In genomic region chr10:132331956-132332749, GRCh38 we compare ENCODE assay signal across 1 cellular context.
TF ChIP-seq lines count a peak whose summit lies in the region.

Gene LRRC27 (plus strand): TSS chr10:132332193. CDS start chr10:132333525, 1,332 bp downstream.

TF ChIP-seq in HepG2, 621 proteins besides CTCF, POLR2A, EP300 and RAD21 (continued from another document and continues in another):
- TF ChIP-seq ZBTB40 (IDR thresholded peaks at IDR 0.05) (no peak), ZBTB40 (CRISPR knock-in tag; IDR thresholded peaks at IDR 0.05) (peak; percentile 37; the same call in 1 of the 2 replicates), SMARCC2 (IDR thresholded peaks at IDR 0.05) (no peak), SATB2 (CRISPR knock-in tag; IDR thresholded peaks at IDR 0.05) (0 out of 2 replicates have a peak, but pooled peaks have one; percentile 24), SMAD3 (CRISPR knock-in tag; IDR thresholded peaks at IDR 0.05) (no peak), PHF5A (CRISPR knock-in tag; IDR thresholded peaks at IDR 0.05; ENCODE audit: low read depth, unreplicated experiment) (peak; percentile 83), ZFYVE20 (CRISPR knock-in tag; IDR thresholded peaks at IDR 0.05; ENCODE audit: borderline replicate concordance, low read depth) (peak; percentile 85; the same call in 1 of the 2 replicates), HNF1B (CRISPR knock-in tag; IDR thresholded peaks at IDR 0.05) (no peak), ZNF644 (CRISPR knock-in tag; IDR thresholded peaks at IDR 0.05; ENCODE audit: low read depth) (no peak), GABPA (IDR thresholded peaks at IDR 0.05; ENCODE audit: low read depth, low read length) (no peak), GABPA (CRISPR knock-in tag; IDR thresholded peaks at IDR 0.05; ENCODE audit: low read depth) (no peak), NRL (CRISPR knock-in tag; IDR thresholded peaks at IDR 0.05; ENCODE audit: borderline replicate concordance) (peak; percentile 76; the same call in 1 of the 2 replicates), CBX5 (CRISPR knock-in tag; IDR thresholded peaks at IDR 0.05; ENCODE audit: borderline replicate concordance) (no peak; the same call in 1 of the 2 replicates), TARDBP (CRISPR knock-in tag; IDR thresholded peaks at IDR 0.05) (peak; percentile 78; the same call in 1 of the 2 replicates), NR0B2 (CRISPR knock-in tag; IDR thresholded peaks at IDR 0.05) (peak; percentile 87), ZNF788 (CRISPR knock-in tag; IDR thresholded peaks at IDR 0.05; ENCODE audit: borderline replicate concordance) (peak; percentile 88; the same call in 1 of the 2 replicates), ZC3H13 (CRISPR knock-in tag; IDR thresholded peaks at IDR 0.05) (peak; percentile 42; the same call in 1 of the 2 replicates), HIC2 (CRISPR knock-in tag; IDR thresholded peaks at IDR 0.05; ENCODE audit: low read depth) (no peak; the same call in 1 of the 2 replicates), ZBTB7A (CRISPR knock-in tag; IDR thresholded peaks at IDR 0.05) (no peak), CERS6 (CRISPR knock-in tag; IDR thresholded peaks at IDR 0.05) (peak; percentile 17; the same call in 1 of the 2 replicates), ZNF549 (CRISPR knock-in tag; IDR thresholded peaks at IDR 0.05) (no peak), NONO (IDR thresholded peaks at IDR 0.05) (no peak), NONO (CRISPR knock-in tag; conservative IDR thresholded peaks at IDR 0.05) (peak; percentile 88), PCBP1 (IDR thresholded peaks at IDR 0.05; ENCODE audit: borderline replicate concordance, low read depth, low read length) (no peak), HNRNPUL1 (IDR thresholded peaks at IDR 0.05; ENCODE audit: low read depth, low read length) (no peak), PHF8 (CRISPR knock-in tag; IDR thresholded peaks at IDR 0.05) (peak; percentile 72), CENPX (CRISPR knock-in tag; IDR thresholded peaks at IDR 0.05) (no peak), IRF9 (CRISPR knock-in tag; IDR thresholded peaks at IDR 0.05; ENCODE audit: borderline replicate concordance) (peak; percentile 90), ZNF577 (CRISPR knock-in tag; IDR thresholded peaks at IDR 0.05; ENCODE audit: borderline replicate concordance, low read depth) (no peak), CEBPB (IDR thresholded peaks at IDR 0.05; ENCODE audit: borderline replicate concordance, low read depth, low read length) (no peak), ZNF547 (CRISPR knock-in tag; IDR thresholded peaks at IDR 0.05) (peak; percentile 32; the same call in 1 of the 2 replicates), ZFP62 (CRISPR knock-in tag; IDR thresholded peaks at IDR 0.05) (no peak), HMG20B (CRISPR knock-in tag; conservative IDR thresholded peaks at IDR 0.05) (no peak), ADNP (CRISPR knock-in tag; IDR thresholded peaks at IDR 0.05) (no peak; the same call in 1 of the 2 replicates)
- TF ChIP-seq, protein P1, sequence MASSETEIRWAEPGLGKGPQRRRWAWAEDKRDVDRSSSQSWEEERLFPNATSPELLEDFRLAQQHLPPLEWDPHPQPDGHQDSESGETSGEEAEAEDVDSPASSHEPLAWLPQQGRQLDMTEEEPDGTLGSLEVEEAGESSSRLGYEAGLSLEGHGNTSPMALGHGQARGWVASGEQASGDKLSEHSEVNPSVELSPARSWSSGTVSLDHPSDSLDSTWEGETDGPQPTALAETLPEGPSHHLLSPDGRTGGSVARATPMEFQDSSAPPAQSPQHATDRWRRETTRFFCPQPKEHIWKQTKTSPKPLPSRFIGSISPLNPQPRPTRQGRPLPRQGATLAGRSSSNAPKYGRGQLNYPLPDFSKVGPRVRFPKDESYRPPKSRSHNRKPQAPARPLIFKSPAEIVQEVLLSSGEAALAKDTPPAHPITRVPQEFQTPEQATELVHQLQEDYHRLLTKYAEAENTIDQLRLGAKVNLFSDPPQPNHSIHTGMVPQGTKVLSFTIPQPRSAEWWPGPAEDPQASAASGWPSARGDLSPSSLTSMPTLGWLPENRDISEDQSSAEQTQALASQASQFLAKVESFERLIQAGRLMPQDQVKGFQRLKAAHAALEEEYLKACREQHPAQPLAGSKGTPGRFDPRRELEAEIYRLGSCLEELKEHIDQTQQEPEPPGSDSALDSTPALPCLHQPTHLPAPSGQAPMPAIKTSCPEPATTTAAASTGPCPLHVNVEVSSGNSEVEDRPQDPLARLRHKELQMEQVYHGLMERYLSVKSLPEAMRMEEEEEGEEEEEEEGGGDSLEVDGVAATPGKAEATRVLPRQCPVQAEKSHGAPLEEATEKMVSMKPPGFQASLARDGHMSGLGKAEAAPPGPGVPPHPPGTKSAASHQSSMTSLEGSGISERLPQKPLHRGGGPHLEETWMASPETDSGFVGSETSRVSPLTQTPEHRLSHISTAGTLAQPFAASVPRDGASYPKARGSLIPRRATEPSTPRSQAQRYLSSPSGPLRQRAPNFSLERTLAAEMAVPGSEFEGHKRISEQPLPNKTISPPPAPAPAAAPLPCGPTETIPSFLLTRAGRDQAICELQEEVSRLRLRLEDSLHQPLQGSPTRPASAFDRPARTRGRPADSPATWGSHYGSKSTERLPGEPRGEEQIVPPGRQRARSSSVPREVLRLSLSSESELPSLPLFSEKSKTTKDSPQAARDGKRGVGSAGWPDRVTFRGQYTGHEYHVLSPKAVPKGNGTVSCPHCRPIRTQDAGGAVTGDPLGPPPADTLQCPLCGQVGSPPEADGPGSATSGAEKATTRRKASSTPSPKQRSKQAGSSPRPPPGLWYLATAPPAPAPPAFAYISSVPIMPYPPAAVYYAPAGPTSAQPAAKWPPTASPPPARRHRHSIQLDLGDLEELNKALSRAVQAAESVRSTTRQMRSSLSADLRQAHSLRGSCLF (CRISPR knock-in tag; IDR thresholded peaks at IDR 0.05; ENCODE audit: borderline replicate concordance): no peak
- TF ChIP-seq, protein P2, sequence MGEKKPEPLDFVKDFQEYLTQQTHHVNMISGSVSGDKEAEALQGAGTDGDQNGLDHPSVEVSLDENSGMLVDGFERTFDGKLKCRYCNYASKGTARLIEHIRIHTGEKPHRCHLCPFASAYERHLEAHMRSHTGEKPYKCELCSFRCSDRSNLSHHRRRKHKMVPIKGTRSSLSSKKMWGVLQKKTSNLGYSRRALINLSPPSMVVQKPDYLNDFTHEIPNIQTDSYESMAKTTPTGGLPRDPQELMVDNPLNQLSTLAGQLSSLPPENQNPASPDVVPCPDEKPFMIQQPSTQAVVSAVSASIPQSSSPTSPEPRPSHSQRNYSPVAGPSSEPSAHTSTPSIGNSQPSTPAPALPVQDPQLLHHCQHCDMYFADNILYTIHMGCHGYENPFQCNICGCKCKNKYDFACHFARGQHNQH (CRISPR knock-in tag; IDR thresholded peaks at IDR 0.05): peak; percentile 73; the same call in 1 of the 2 replicates
